ENCODE assay signal across 40 cellular contexts in the genomic region with DNA sequence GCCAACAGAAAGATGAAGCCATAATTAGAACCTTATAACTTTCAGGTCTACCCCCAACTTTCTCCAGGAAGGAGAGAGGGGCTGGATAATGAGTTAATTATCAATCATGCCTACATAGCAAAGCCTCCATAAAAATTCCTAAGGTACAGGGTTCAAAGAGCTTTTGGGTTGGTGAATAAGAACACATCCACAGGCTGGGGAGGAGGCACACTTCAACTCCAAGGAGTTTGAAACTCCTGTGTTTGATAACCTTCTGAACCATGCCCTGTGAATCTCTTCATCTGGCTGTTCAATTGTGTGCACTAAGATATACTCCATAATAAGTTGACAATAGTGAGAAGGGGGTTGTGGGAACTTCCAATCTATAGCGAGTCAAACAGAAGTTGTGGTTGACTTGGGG.
"Had no signal": no experiment of that assay in that cellular context is flagged by ENCODE, and none has a peak within 500 bp of the region (broad histone marks: within the 10 kb centered on the region; RNA-seq: fewer than 3 reads in every experiment).

No MANE protein-coding gene starts in this region.

- H3K27me3 Mint-ChIP-seq: activated naive CD4-positive, alpha-beta T cell treated with anti-CD3 and anti-CD28 coated beads, Interleukin-2, amount 10 ng/mL, durations not matched to agents 7 days and 5 days; activated naive CD8-positive, alpha-beta T cell; activated naive CD8-positive, alpha-beta T cell treated with anti-CD3 and anti-CD28 coated beads for 36 hours; activated naive CD8-positive, alpha-beta T cell treated with anti-CD3 and anti-CD28 coated beads, Interleukin-2, amount 10 ng/mL, durations not matched to agents 7 days and 5 days; activated naive CD8-positive, alpha-beta T cell treated with anti-CD3 and anti-CD28 coated beads, Interleukin-2, amount 50 U/mL, for 24 hours; activated T-cell treated with anti-CD3 and anti-CD28 coated beads, Interleukin-2, amount 50 U/mL, for 24 hours; activated T-helper 17 cell treated with anti-CD3 and anti-CD28 coated beads, Interleukin-2, amount 50 U/mL, for 72 hours; central memory CD8-positive, alpha-beta T cell had no signal

- H3K4me1 Mint-ChIP-seq: activated naive CD4-positive, alpha-beta T cell treated with anti-CD3 and anti-CD28 coated beads, Interleukin-2, amount 10 ng/mL, durations not matched to agents 7 days and 5 days; activated naive CD4-positive, alpha-beta T cell treated with anti-CD3 and anti-CD28 coated beads, Interleukin-2, amount 50 U/mL, for 24 hours; activated naive CD8-positive, alpha-beta T cell treated with anti-CD3 and anti-CD28 coated beads for 36 hours; activated naive CD8-positive, alpha-beta T cell treated with anti-CD3 and anti-CD28 coated beads, Interleukin-2, amount 10 ng/mL, durations not matched to agents 7 days and 5 days; activated naive CD8-positive, alpha-beta T cell treated with anti-CD3 and anti-CD28 coated beads, Interleukin-2, amount 50 U/mL, for 24 hours; activated T-helper 17 cell treated with anti-CD3 and anti-CD28 coated beads, Interleukin-2, amount 50 U/mL, for 72 hours; brain; central memory CD8-positive, alpha-beta T cell had no signal

- H3K27ac Mint-ChIP-seq: activated naive CD4-positive, alpha-beta T cell treated with anti-CD3 and anti-CD28 coated beads for 36 hours; activated naive CD4-positive, alpha-beta T cell treated with anti-CD3 and anti-CD28 coated beads, Interleukin-2, amount 10 ng/mL, durations not matched to agents 7 days and 5 days; activated naive CD4-positive, alpha-beta T cell treated with anti-CD3 and anti-CD28 coated beads, Interleukin-2, amount 50 U/mL, for 24 hours; activated naive CD4-positive, alpha-beta T cell treated with anti-CD3 and anti-CD28 coated beads, Interleukin-2, amount 50 U/mL, for 72 hours; activated naive CD8-positive, alpha-beta T cell; activated naive CD8-positive, alpha-beta T cell treated with anti-CD3 and anti-CD28 coated beads for 36 hours; activated naive CD8-positive, alpha-beta T cell treated with anti-CD3 and anti-CD28 coated beads, Interleukin-2, amount 10 ng/mL, durations not matched to agents 7 days and 5 days; activated naive CD8-positive, alpha-beta T cell treated with anti-CD3 and anti-CD28 coated beads, Interleukin-2, amount 50 U/mL, for 24 hours; activated T-cell treated with anti-CD3 and anti-CD28 coated beads, Interleukin-2, amount 50 U/mL, for 24 hours; activated T-cell treated with anti-CD3 and anti-CD28 coated beads, Interleukin-2, amount 50 U/mL, for 72 hours; activated T-helper 1 cell treated with anti-CD3 and anti-CD28 coated beads, Interleukin-12 subunit alpha, Interleukin-12 subunit beta, Interleukin-2, Interleukin-4 antibody, amounts not matched to agents 30 ng/mL and 10 ng/mL and 1 ng/mL, durations not matched to agents 14 hours and 24 hours and 36 hours; activated T-helper 17 cell treated with anti-CD3 and anti-CD28 coated beads, Interleukin-2, amount 50 U/mL, for 72 hours; activated T-helper 2 cell treated with anti-CD3 and anti-CD28 coated beads, Interferon-gamma antibody, Interleukin-2, Interleukin-4, amounts not matched to agents 10 μg/mL and 5 μg/mL and 100 μg/mL, durations not matched to agents 14 hours and 24 hours and 36 hours; brain had no signal

- H3K36me3 ChIP-seq: adrenal gland, ascending aorta, brain microvascular endothelial cell, breast epithelium, cardiac muscle cell had no signal

- H3K27me3 ChIP-seq: adrenal gland, ascending aorta, body of pancreas, brain microvascular endothelial cell, breast epithelium, cardiac muscle cell had no signal

- H3K36me3 Mint-ChIP-seq: activated naive CD4-positive, alpha-beta T cell treated with anti-CD3 and anti-CD28 coated beads, Interleukin-2, amount 10 ng/mL, durations not matched to agents 7 days and 5 days; activated naive CD4-positive, alpha-beta T cell treated with anti-CD3 and anti-CD28 coated beads, Interleukin-2, amount 50 U/mL, for 24 hours; activated naive CD8-positive, alpha-beta T cell; activated naive CD8-positive, alpha-beta T cell treated with anti-CD3 and anti-CD28 coated beads for 36 hours; activated naive CD8-positive, alpha-beta T cell treated with anti-CD3 and anti-CD28 coated beads, Interleukin-2, amount 10 ng/mL, durations not matched to agents 7 days and 5 days; brain had no signal

- H3K4me3 Mint-ChIP-seq: activated naive CD4-positive, alpha-beta T cell treated with anti-CD3 and anti-CD28 coated beads for 36 hours; activated naive CD4-positive, alpha-beta T cell treated with anti-CD3 and anti-CD28 coated beads, Interleukin-2, amount 10 ng/mL, durations not matched to agents 7 days and 5 days; activated naive CD4-positive, alpha-beta T cell treated with anti-CD3 and anti-CD28 coated beads, Interleukin-2, amount 50 U/mL, for 24 hours; activated naive CD8-positive, alpha-beta T cell; activated naive CD8-positive, alpha-beta T cell treated with anti-CD3 and anti-CD28 coated beads for 36 hours; activated naive CD8-positive, alpha-beta T cell treated with anti-CD3 and anti-CD28 coated beads, Interleukin-2, amount 10 ng/mL, durations not matched to agents 7 days and 5 days; activated naive CD8-positive, alpha-beta T cell treated with anti-CD3 and anti-CD28 coated beads, Interleukin-2, amount 50 U/mL, for 24 hours; activated T-cell treated with anti-CD3 and anti-CD28 coated beads, Interleukin-2, amount 50 U/mL, for 24 hours; activated T-cell treated with anti-CD3 and anti-CD28 coated beads, Interleukin-2, amount 50 U/mL, for 4 hours; activated T-cell treated with anti-CD3 and anti-CD28 coated beads, Interleukin-2, amount 50 U/mL, for 72 hours; activated T-helper 1 cell treated with anti-CD3 and anti-CD28 coated beads, Interleukin-12 subunit alpha, Interleukin-12 subunit beta, Interleukin-2, Interleukin-4 antibody, amounts not matched to agents 30 ng/mL and 10 ng/mL and 1 ng/mL, durations not matched to agents 14 hours and 24 hours and 36 hours; activated T-helper 17 cell treated with anti-CD3 and anti-CD28 coated beads, Interleukin-2, amount 50 U/mL, for 72 hours; brain; central memory CD8-positive, alpha-beta T cell had no signal

- ATAC-seq: activated naive CD4-positive, alpha-beta T cell treated with anti-CD3 and anti-CD28 coated beads, Interleukin-2, amount 50 U/mL, for 72 hours; activated naive CD8-positive, alpha-beta T cell treated with anti-CD3 and anti-CD28 coated beads, Interleukin-2, amount 50 U/mL, for 24 hours; activated T-cell treated with anti-CD3 and anti-CD28 coated beads, Interleukin-2, amount 50 U/mL, for 4 hours; activated T-cell treated with anti-CD3 and anti-CD28 coated beads, Interleukin-2, amount 50 U/mL, for 72 hours; activated T-helper 17 cell treated with anti-CD3 and anti-CD28 coated beads, Interleukin-2, amount 50 U/mL, for 72 hours; body of pancreas had no signal

- H3K27ac ChIP-seq: adrenal gland, ascending aorta, body of pancreas, brain microvascular endothelial cell, breast epithelium, cardiac muscle cell had no signal

- H3K9me3 Mint-ChIP-seq: activated naive CD8-positive, alpha-beta T cell treated with anti-CD3 and anti-CD28 coated beads, Interleukin-2, amount 10 ng/mL, durations not matched to agents 7 days and 5 days had no signal

- DNase-seq: activated effector memory CD4-positive, alpha-beta T cell treated with anti-CD3 and anti-CD28 coated beads, Interleukin-2, amount 50 U/mL, for 16 hours; activated effector memory CD4-positive, alpha-beta T cell treated with Interleukin-2 at 50 U/mL for 16 hours; activated gamma-delta T cell; activated gamma-delta T cell treated with Interleukin-2 at 50 U/mL for 16 hours; activated naive CD4-positive, alpha-beta T cell; activated naive CD4-positive, alpha-beta T cell treated with anti-CD3 and anti-CD28 coated beads for 36 hours; activated naive CD4-positive, alpha-beta T cell treated with anti-CD3 and anti-CD28 coated beads, Interleukin-2, amount 10 ng/mL, durations not matched to agents 7 days and 5 days; activated naive CD4-positive, alpha-beta T cell treated with anti-CD3 and anti-CD28 coated beads, Interleukin-2, amount 50 U/mL, for 16 hours; activated naive CD4-positive, alpha-beta T cell treated with Interleukin-2 at 50 U/mL for 16 hours; activated naive CD8-positive, alpha-beta T cell treated with anti-CD3 and anti-CD28 coated beads for 36 hours; activated naive CD8-positive, alpha-beta T cell treated with anti-CD3 and anti-CD28 coated beads, Interleukin-2, amount 10 ng/mL, durations not matched to agents 7 days and 5 days; activated naive CD8-positive, alpha-beta T cell treated with anti-CD3 and anti-CD28 coated beads, Interleukin-2, amount 50 U/mL, for 24 hours; activated T-cell treated with anti-CD3 and anti-CD28 coated beads for 4 hours; activated T-cell treated with anti-CD3 and anti-CD28 coated beads, Interleukin-2, amount 50 U/mL, for 1 hour; activated T-cell treated with anti-CD3 and anti-CD28 coated beads, Interleukin-2, amount 50 U/mL, for 24 hours; activated T-cell treated with anti-CD3 and anti-CD28 coated beads, Interleukin-2, amount 50 U/mL, for 4 hours; activated T-cell treated with anti-CD3 and anti-CD28 coated beads, Interleukin-2, amount 50 U/mL, for 48 hours; activated T-cell treated with anti-CD3 and anti-CD28 coated beads, Interleukin-2, amount 50 U/mL, for 72 hours; adrenal gland; amniotic stem cell; amygdala; anterior cingulate cortex; aorta; body of pancreas; brain microvascular endothelial cell; caudate nucleus; central memory CD4-positive, alpha-beta T cell; cerebellar nuclear complex had no signal

- H3K4me3 ChIP-seq: adrenal gland, ascending aorta, body of pancreas, breast epithelium, cardiac muscle cell had no signal

- H3K4me1 ChIP-seq: adrenal gland, ascending aorta, body of pancreas, breast epithelium had no signal

- FAIRE-seq: bronchial epithelial cell had no signal
